7 cellular contexts compared by ENCODE assay signal in genomic region chr19:44745386-44745831, GRCh38. TPM values are rescaled to one million over a fixed set of nuclear protein-coding genes. Genes with fewer than 3 reads are reported as not detected.
DNase-seq lines count a peak whose midpoint lies in the region; ATAC-seq, FAIRE-seq and TF ChIP-seq lines count a peak whose summit lies in the region.

No MANE protein-coding gene starts in this region.

- peaks cover 4% of the 10 kb centered on the region for H3K9me1 ChIP-seq in keratinocyte (ENCODE audit: control insufficient read depth, extremely low read depth, insufficient read depth, low read length)

- ATAC-seq in thoracic aorta (ENCODE audit: insufficient number of reproducible peaks, low FRiP score, low read depth) (no peak), HG02981 (IDR thresholded peaks at IDR 0.05; ENCODE audit: unreplicated experiment) (no peak)

- H3K4me1 Mint-ChIP-seq in HFFc6 (ENCODE audit: low read depth): peaks cover 71% of the 10 kb centered on the region

- peak overlapping the region; percentile 38 for H3K27ac ChIP-seq in keratinocyte (ENCODE audit: control insufficient read depth, insufficient read depth, low read length)
- peak overlapping the region; percentile 81 to 92 for H3K27ac ChIP-seq in thoracic aorta

- no peaks in the 10 kb centered on the region for H3K27me3 ChIP-seq in adipocyte (replicated peaks; ENCODE audit: control insufficient read depth, insufficient read depth, low read length)
- H3K27me3 ChIP-seq in keratinocyte (ENCODE audit: control insufficient read depth, extremely low read depth, insufficient read depth, low read length): no peaks in the 10 kb centered on the region
- no peaks in the 10 kb centered on the region for H3K27me3 ChIP-seq in thoracic aorta (replicated peaks; ENCODE audit: insufficient read depth)

- TF ChIP-seq CTCF in HFFc6 (IDR thresholded peaks at IDR 0.05): no peak
- no peak for TF ChIP-seq CTCF in keratinocyte (optimal IDR thresholded peaks at IDR 0.05 in 1 of 3, IDR thresholded peaks at IDR 0.05 in 1 of 3, conservative IDR thresholded peaks at IDR 0.05 in 1 of 3; ENCODE audit: extremely low read depth in 1 of 3, insufficient read depth in 2 of 3, low read length in 3 of 3)
- no peak for TF ChIP-seq CTCF in thoracic aorta (IDR thresholded peaks at IDR 0.05)

- no peak overlapping the region for H3K4me3 ChIP-seq in adipocyte (ENCODE audit: low read length)
- H3K4me3 ChIP-seq in keratinocyte (ENCODE audit: control insufficient read depth in 2 of 3, extremely low read depth in 1 of 3, insufficient read depth in 2 of 3, low read depth in 1 of 3, low read length in 3 of 3): no peak overlapping the region
- no peak overlapping the region for H3K4me3 ChIP-seq in thoracic aorta

- H3K27me3 Mint-ChIP-seq in HFFc6 (ENCODE audit: insufficient read depth): peaks cover 1% of the 10 kb centered on the region

- peak overlapping the region; percentile 23; the same call in 1 of the 2 replicates for H3K4me3 Mint-ChIP-seq in HFFc6

- no peaks in the 10 kb centered on the region for H3K9me3 Mint-ChIP-seq in HFFc6

- H3K36me3 ChIP-seq in adipocyte (ENCODE audit: control insufficient read depth, insufficient read depth, low read length, severe bottlenecking) (no peaks in the 10 kb centered on the region), keratinocyte (ENCODE audit: control insufficient read depth in 2 of 2, extremely low read depth in 1 of 2, insufficient read depth in 2 of 2, low read length in 2 of 2) (peaks cover 2 to 6% of the 10 kb centered on the region in 2 experiments), thoracic aorta (no peaks in the 10 kb centered on the region)

- peak overlapping the region; percentile 45 for H3K4me2 ChIP-seq in keratinocyte (ENCODE audit: control insufficient read depth, extremely low read depth, insufficient read depth, low read depth, low read length)

- H3K9me3 ChIP-seq in adipocyte (ENCODE audit: control insufficient read depth, low read length) (no peaks in the 10 kb centered on the region), keratinocyte (ENCODE audit: control insufficient read depth, low read depth, low read length) (no peaks in the 10 kb centered on the region), thoracic aorta (no peaks in the 10 kb centered on the region)

- DNase-seq in HFFc6: peak; percentile 40
- DNase-seq in adipocyte (ENCODE audit: low read depth): peak; percentile 91
- DNase-seq in keratinocyte (ENCODE audit: low read depth, low spot score): no peak
- DNase-seq in thoracic aorta (ENCODE audit: low spot score): no peak
- DNase-seq in stimulated activated CD4-positive, alpha-beta T cell treated with anti-CD3 and anti-CD28 coated beads, Interleukin-15, amount 100 ng/mL, for 24 hours: no peak
- DNase-seq in activated naive CD4-positive, alpha-beta T cell (lab: John Stamatoyannopoulos, UW): no peak

- H4K20me1 ChIP-seq in keratinocyte (ENCODE audit: control insufficient read depth, extremely low read depth, insufficient read depth, low read length): no peaks in the 10 kb centered on the region

- peaks cover 9% of the 10 kb centered on the region for H3K36me3 Mint-ChIP-seq in HFFc6 (ENCODE audit: low read depth)

- H2AFZ ChIP-seq in keratinocyte (ENCODE audit: control insufficient read depth, low read length): peak overlapping the region; percentile 30

- peaks cover 13% of the 10 kb centered on the region for H3K79me2 ChIP-seq in keratinocyte (ENCODE audit: control insufficient read depth, insufficient read depth, low read length)

- peak overlapping the region; percentile 34 for H3K27ac Mint-ChIP-seq in HFFc6

- H3K9ac ChIP-seq in adipocyte (ENCODE audit: low read length): peak overlapping the region; percentile 86
- H3K9ac ChIP-seq in keratinocyte (ENCODE audit: control insufficient read depth, extremely low read depth, insufficient read depth, low read length): peak overlapping the region; percentile 45

- dilution Hi-C loops in keratinocyte (cut with MboI; ENCODE audit: extremely low pct_ligation_motif_present, low sequenced_read_pairs): no loop called here

- peak; percentile 52 for FAIRE-seq in keratinocyte (lab: Jason Lieb, UNC)

- peaks cover 61% of the 10 kb centered on the region for H3K4me1 ChIP-seq in adipocyte (ENCODE audit: control insufficient read depth, insufficient read depth, low read length)
- peaks cover 45% of the 10 kb centered on the region for H3K4me1 ChIP-seq in keratinocyte (ENCODE audit: control insufficient read depth, extremely low read depth, insufficient read depth, low read length)
- H3K4me1 ChIP-seq in thoracic aorta (ENCODE audit: control insufficient read depth in 1 of 2, low read depth in 2 of 2): peaks cover 56 to 72% of the 10 kb centered on the region in 2 donors

RNA-seq across cellular contexts. Expression of gene BCL3, which starts 3.1 kb away (rescaled TPM):
- 10 to 100 TPM; 12.9 to 20.1 (median 16.7) TPM for total RNA-seq in HFFc6 (2021; fragmentation: NEBNext Ultra II Directional; extraction: Animal tissue kit (Norgen Biotek cat#: 25700))
- polyA plus RNA-seq in keratinocyte: 1.1 to 1.8 TPM (median 1.5 TPM) in 3 replicates
- polyA plus RNA-seq in keratinocyte (2011; ENCODE audit: low read depth): 2.2 TPM
- polyA plus RNA-seq in keratinocyte (2011; cell fraction: cytosol; rRNA removed): 0.72 and 2.2 TPM in 2 replicates
- polyA plus RNA-seq in keratinocyte (2011; cell fraction: nucleus; rRNA removed): 7.1 and 8.3 TPM in 2 replicates
- 5.9 and 6.4 TPM in 2 replicates for polyA plus RNA-seq in keratinocyte (2012; ENCODE audit: low replicate concordance)
- polyA minus RNA-seq in keratinocyte: 1.1 to 5.8 TPM (median 3.1 TPM) in 3 replicates
- polyA minus RNA-seq in keratinocyte (2011; cell fraction: cytosol; rRNA and poly(A)+ RNA removed): 12.5 TPM
- polyA minus RNA-seq in keratinocyte (2011; cell fraction: nucleus; rRNA and poly(A)+ RNA removed): 4.1 and 5.1 TPM in 2 replicates
- 10 to 100 TPM; 43.1 to 77.9 TPM for total RNA-seq in thoracic aorta

RNA-seq across cellular contexts. Expression of gene CBLC, which starts 32.3 kb away (rescaled TPM):
- total RNA-seq in HFFc6 (2021; fragmentation: NEBNext Ultra II Directional; extraction: Animal tissue kit (Norgen Biotek cat#: 25700)): not detected
- polyA plus RNA-seq in keratinocyte: 27.8 to 58.6 TPM (median 30.1 TPM) in 3 replicates
- polyA plus RNA-seq in keratinocyte (2011; ENCODE audit: low read depth): 12.3 TPM
- 27.4 and 54.0 TPM in 2 replicates for polyA plus RNA-seq in keratinocyte (2011; cell fraction: cytosol; rRNA removed)
- polyA plus RNA-seq in keratinocyte (2011; cell fraction: nucleus; rRNA removed): 57.2 and 98.5 TPM in 2 replicates
- 26.6 and 50.7 TPM in 2 replicates for polyA plus RNA-seq in keratinocyte (2012; ENCODE audit: low replicate concordance)
- 68.8 to 110 TPM (median 88.1 TPM) in 3 replicates for polyA minus RNA-seq in keratinocyte
- polyA minus RNA-seq in keratinocyte (2011; cell fraction: cytosol; rRNA and poly(A)+ RNA removed): 80.4 TPM
- 55.4 and 73.0 TPM in 2 replicates for polyA minus RNA-seq in keratinocyte (2011; cell fraction: nucleus; rRNA and poly(A)+ RNA removed)
- total RNA-seq in thoracic aorta: under 1 TPM in 1 of 2 donors, not detected in 1; 0.42 TPM

RNA-seq across cellular contexts. Expression of gene CEACAM16, which starts 46.5 kb away (rescaled TPM):
- total RNA-seq in HFFc6 (2021; fragmentation: NEBNext Ultra II Directional; extraction: Animal tissue kit (Norgen Biotek cat#: 25700)): not detected
- not detected in 3 replicates for polyA plus RNA-seq in keratinocyte
- polyA plus RNA-seq in keratinocyte (2011; ENCODE audit: low read depth): not detected
- not detected in 2 replicates for polyA plus RNA-seq in keratinocyte (2011; cell fraction: cytosol; rRNA removed)
- polyA plus RNA-seq in keratinocyte (2011; cell fraction: nucleus; rRNA removed): not detected in 2 replicates
- not detected in 2 replicates for polyA plus RNA-seq in keratinocyte (2012; ENCODE audit: low replicate concordance)
- not detected in 3 replicates for polyA minus RNA-seq in keratinocyte
- polyA minus RNA-seq in keratinocyte (2011; cell fraction: cytosol; rRNA and poly(A)+ RNA removed): not detected
- polyA minus RNA-seq in keratinocyte (2011; cell fraction: nucleus; rRNA and poly(A)+ RNA removed): not detected in 2 replicates
- total RNA-seq in thoracic aorta: not detected

Comparison
In these comparisons a context has a peak if more than half of its experiments do, and no peak if none do; other contexts are left out.
1. DNase-seq: peak in HFFc6 (single experiment) and adipocyte (single experiment); none in keratinocyte (single experiment), thoracic aorta (single experiment), stimulated activated CD4-positive, alpha-beta T cell treated with anti-CD3 and anti-CD28 coated beads, Interleukin-15, amount 100 ng/mL, for 24 hours (single experiment) and activated naive CD4-positive, alpha-beta T cell (0 of 4).